ENCODE assay signal across 2 cellular contexts in the genomic region with DNA sequence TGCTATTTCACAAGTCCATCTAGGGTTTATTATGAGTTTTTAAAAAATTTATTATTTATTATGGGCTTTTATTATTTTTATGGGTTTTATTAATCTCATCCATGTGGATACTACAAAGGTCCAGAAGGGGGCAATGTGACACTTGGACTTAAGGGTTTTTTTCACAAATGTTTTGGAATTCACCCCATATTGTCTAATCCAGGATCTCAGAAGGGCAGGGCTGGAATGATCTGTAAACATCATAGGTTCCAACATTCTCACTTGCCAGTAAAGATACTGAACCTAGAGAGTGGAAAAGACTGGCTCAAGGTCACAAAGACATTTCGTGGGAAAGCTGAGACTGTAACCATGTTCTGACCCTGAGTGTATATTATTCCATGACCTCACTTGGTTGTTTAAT.
TF ChIP-seq lines count a peak whose summit lies in the region.

No MANE protein-coding gene starts in this region.

TF ChIP-seq in IMR-90, 13 proteins besides CTCF, POLR2A, EP300 and RAD21:
- no peak for TF ChIP-seq MXI1 (IDR thresholded peaks at IDR 0.05; ENCODE audit: borderline replicate concordance, low read depth, low read length)
- TF ChIP-seq SMC3 (IDR thresholded peaks at IDR 0.05; ENCODE audit: low read depth, low read length): peak; percentile 56; the same call in 1 of the 2 replicates

TF ChIP-seq in K562, 482 proteins besides CTCF, POLR2A, EP300 and RAD21:
- TF ChIP-seq, protein P1, sequence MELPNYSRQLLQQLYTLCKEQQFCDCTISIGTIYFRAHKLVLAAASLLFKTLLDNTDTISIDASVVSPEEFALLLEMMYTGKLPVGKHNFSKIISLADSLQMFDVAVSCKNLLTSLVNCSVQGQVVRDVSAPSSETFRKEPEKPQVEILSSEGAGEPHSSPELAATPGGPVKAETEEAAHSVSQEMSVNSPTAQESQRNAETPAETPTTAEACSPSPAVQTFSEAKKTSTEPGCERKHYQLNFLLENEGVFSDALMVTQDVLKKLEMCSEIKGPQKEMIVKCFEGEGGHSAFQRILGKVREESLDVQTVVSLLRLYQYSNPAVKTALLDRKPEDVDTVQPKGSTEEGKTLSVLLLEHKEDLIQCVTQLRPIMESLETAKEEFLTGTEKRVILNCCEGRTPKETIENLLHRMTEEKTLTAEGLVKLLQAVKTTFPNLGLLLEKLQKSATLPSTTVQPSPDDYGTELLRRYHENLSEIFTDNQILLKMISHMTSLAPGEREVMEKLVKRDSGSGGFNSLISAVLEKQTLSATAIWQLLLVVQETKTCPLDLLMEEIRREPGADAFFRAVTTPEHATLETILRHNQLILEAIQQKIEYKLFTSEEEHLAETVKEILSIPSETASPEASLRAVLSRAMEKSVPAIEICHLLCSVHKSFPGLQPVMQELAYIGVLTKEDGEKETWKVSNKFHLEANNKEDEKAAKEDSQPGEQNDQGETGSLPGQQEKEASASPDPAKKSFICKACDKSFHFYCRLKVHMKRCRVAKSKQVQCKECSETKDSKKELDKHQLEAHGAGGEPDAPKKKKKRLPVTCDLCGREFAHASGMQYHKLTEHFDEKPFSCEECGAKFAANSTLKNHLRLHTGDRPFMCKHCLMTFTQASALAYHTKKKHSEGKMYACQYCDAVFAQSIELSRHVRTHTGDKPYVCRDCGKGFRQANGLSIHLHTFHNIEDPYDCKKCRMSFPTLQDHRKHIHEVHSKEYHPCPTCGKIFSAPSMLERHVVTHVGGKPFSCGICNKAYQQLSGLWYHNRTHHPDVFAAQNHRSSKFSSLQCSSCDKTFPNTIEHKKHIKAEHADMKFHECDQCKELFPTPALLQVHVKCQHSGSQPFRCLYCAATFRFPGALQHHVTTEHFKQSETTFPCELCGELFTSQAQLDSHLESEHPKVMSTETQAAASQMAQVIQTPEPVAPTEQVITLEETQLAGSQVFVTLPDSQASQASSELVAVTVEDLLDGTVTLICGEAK (IDR thresholded peaks at IDR 0.05): no peak
- TF ChIP-seq, protein P1 (CRISPR knock-in tag; IDR thresholded peaks at IDR 0.05): no peak
- TF ChIP-seq PHF21A (IDR thresholded peaks at IDR 0.05; ENCODE audit: borderline replicate concordance, low read depth) (no peak), DACH1 (IDR thresholded peaks at IDR 0.05; ENCODE audit: partially characterized antibody) (peak; percentile 21), SRSF9 (IDR thresholded peaks at IDR 0.05; ENCODE audit: borderline replicate concordance, low read depth, low read length) (no peak), SMC3 (conservative IDR thresholded peaks at IDR 0.05; ENCODE audit: insufficient read depth, low read depth, low read length) (peak; percentile 52; the same call in 1 of the 2 replicates), RUNX1 (IDR thresholded peaks at IDR 0.05; ENCODE audit: low read depth) (no peak), SRSF7 (optimal IDR thresholded peaks at IDR 0.05; ENCODE audit: low read depth, low read length) (no peak), PHF20 (IDR thresholded peaks at IDR 0.05; ENCODE audit: partially characterized antibody) (no peak), ARID3A (IDR thresholded peaks at IDR 0.05; ENCODE audit: borderline replicate concordance, low read depth, low read length) (peak; percentile 84; the same call in 1 of the 2 replicates), ZNF384 (IDR thresholded peaks at IDR 0.05; ENCODE audit: low read depth, low read length) (peak; percentile 74), NFATC3 (IDR thresholded peaks at IDR 0.05) (no peak), ATF7 (IDR thresholded peaks at IDR 0.05) (peak; percentile 29; the same call in 1 of the 2 replicates), ARNT (IDR thresholded peaks at IDR 0.05) (0 out of 4 replicates have a peak, but pooled peaks of 1 of the 2 experiments have one; percentile 37), SMARCC2 (IDR thresholded peaks at IDR 0.05; ENCODE audit: low read depth) (no peak), FOXJ2 (tag; IDR thresholded peaks at IDR 0.05) (no peak), ZZZ3 (IDR thresholded peaks at IDR 0.05) (no peak), HNRNPH1 (optimal IDR thresholded peaks at IDR 0.05; ENCODE audit: low read depth, low read length) (no peak), ATF4 (CRISPR knock-in tag; IDR thresholded peaks at IDR 0.05) (no peak), HDAC1 (IDR thresholded peaks at IDR 0.05) (no peak), FOXK2 (conservative IDR thresholded peaks at IDR 0.05 in 1 of 2, IDR thresholded peaks at IDR 0.05 in 1 of 2; ENCODE audit: low read depth in 2 of 2) (peak in 1 of 2 experiments; percentile 49; a peak in 1 of 4 replicates), ELF2 (CRISPR knock-in tag; IDR thresholded peaks at IDR 0.05) (no peak), NCOR1 (IDR thresholded peaks at IDR 0.05) (0 out of 2 replicates have a peak, but pooled peaks have one; percentile 3), SP2 (IDR thresholded peaks at IDR 0.05; ENCODE audit: extremely low read depth, low read depth, low read length, poor library complexity, severe bottlenecking) (no peak), GATAD2B (IDR thresholded peaks at IDR 0.05; ENCODE audit: borderline replicate concordance) (0 out of 2 replicates have a peak, but pooled peaks have one; percentile 40)
- TF ChIP-seq, protein P2, sequence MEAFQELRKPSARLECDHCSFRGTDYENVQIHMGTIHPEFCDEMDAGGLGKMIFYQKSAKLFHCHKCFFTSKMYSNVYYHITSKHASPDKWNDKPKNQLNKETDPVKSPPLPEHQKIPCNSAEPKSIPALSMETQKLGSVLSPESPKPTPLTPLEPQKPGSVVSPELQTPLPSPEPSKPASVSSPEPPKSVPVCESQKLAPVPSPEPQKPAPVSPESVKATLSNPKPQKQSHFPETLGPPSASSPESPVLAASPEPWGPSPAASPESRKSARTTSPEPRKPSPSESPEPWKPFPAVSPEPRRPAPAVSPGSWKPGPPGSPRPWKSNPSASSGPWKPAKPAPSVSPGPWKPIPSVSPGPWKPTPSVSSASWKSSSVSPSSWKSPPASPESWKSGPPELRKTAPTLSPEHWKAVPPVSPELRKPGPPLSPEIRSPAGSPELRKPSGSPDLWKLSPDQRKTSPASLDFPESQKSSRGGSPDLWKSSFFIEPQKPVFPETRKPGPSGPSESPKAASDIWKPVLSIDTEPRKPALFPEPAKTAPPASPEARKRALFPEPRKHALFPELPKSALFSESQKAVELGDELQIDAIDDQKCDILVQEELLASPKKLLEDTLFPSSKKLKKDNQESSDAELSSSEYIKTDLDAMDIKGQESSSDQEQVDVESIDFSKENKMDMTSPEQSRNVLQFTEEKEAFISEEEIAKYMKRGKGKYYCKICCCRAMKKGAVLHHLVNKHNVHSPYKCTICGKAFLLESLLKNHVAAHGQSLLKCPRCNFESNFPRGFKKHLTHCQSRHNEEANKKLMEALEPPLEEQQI (IDR thresholded peaks at IDR 0.05): peak; percentile 64; the same call in 1 of the 2 replicates
- TF ChIP-seq, protein P3, sequence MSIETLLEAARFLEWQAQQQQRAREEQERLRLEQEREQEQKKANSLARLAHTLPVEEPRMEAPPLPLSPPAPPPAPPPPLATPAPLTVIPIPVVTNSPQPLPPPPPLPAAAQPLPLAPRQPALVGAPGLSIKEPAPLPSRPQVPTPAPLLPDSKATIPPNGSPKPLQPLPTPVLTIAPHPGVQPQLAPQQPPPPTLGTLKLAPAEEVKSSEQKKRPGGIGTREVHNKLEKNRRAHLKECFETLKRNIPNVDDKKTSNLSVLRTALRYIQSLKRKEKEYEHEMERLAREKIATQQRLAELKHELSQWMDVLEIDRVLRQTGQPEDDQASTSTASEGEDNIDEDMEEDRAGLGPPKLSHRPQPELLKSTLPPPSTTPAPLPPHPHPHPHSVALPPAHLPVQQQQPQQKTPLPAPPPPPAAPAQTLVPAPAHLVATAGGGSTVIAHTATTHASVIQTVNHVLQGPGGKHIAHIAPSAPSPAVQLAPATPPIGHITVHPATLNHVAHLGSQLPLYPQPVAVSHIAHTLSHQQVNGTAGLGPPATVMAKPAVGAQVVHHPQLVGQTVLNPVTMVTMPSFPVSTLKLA (conservative IDR thresholded peaks at IDR 0.05): 0 out of 4 replicates have a peak, but pooled peaks have one; percentile 24 to 27
- TF ChIP-seq, protein P4, sequence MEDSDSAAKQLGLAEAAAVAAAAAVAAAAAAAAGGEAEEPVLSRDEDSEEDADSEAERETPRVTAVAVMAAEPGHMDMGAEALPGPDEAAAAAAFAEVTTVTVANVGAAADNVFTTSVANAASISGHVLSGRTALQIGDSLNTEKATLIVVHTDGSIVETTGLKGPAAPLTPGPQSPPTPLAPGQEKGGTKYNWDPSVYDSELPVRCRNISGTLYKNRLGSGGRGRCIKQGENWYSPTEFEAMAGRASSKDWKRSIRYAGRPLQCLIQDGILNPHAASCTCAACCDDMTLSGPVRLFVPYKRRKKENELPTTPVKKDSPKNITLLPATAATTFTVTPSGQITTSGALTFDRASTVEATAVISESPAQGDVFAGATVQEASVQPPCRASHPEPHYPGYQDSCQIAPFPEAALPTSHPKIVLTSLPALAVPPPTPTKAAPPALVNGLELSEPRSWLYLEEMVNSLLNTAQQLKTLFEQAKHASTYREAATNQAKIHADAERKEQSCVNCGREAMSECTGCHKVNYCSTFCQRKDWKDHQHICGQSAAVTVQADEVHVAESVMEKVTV (CRISPR knock-in tag; IDR thresholded peaks at IDR 0.05): peak; percentile 63
- TF ChIP-seq, protein P5, sequence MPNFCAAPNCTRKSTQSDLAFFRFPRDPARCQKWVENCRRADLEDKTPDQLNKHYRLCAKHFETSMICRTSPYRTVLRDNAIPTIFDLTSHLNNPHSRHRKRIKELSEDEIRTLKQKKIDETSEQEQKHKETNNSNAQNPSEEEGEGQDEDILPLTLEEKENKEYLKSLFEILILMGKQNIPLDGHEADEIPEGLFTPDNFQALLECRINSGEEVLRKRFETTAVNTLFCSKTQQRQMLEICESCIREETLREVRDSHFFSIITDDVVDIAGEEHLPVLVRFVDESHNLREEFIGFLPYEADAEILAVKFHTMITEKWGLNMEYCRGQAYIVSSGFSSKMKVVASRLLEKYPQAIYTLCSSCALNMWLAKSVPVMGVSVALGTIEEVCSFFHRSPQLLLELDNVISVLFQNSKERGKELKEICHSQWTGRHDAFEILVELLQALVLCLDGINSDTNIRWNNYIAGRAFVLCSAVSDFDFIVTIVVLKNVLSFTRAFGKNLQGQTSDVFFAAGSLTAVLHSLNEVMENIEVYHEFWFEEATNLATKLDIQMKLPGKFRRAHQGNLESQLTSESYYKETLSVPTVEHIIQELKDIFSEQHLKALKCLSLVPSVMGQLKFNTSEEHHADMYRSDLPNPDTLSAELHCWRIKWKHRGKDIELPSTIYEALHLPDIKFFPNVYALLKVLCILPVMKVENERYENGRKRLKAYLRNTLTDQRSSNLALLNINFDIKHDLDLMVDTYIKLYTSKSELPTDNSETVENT (CRISPR knock-in tag; IDR thresholded peaks at IDR 0.05): no peak
